ENCODE assay signal across 26 cellular contexts in genomic region chr11:907668-908067, GRCh38. TPM values are rescaled to one million over a fixed set of nuclear protein-coding genes. Genes with fewer than 3 reads are reported as not detected.
DNase-seq lines count a peak whose midpoint lies in the region; ATAC-seq and TF ChIP-seq lines count a peak whose summit lies in the region.
"Had no signal": no experiment of that assay in that cellular context is flagged by ENCODE, and none has a peak within 500 bp of the region (broad histone marks: within the 10 kb centered on the region; RNA-seq: fewer than 3 reads in every experiment).

No MANE protein-coding gene starts in this region.

- DNase-seq in activated naive CD4-positive, alpha-beta T cell treated with Interleukin-2 at 50 U/mL for 16 hours, result no peak
- DNase-seq in OCI-LY7 (ENCODE audit: low spot score), result peak; percentile 56
- DNase-seq in stimulated activated naive B cell treated with anti-CD40 and anti-IgM and Interleukin-4, amounts not matched to agents 10 μg/mL and 1 μg/mL and 100 μg/mL, for 72 hours, result peak; percentile 25
- DNase-seq in NCI-H187 (lab: John Stamatoyannopoulos, UW), result no peak
- no peak for DNase-seq in GM10266 (ENCODE audit: extremely low spot score)
- DNase-seq: activated CD4-positive, alpha-beta T cell treated with anti-CD3 and anti-CD28 coated beads for 4 hours; BE2C; cerebellar nuclear complex; DND-41; islet precursor cell; KBM-7; MG63; NCI-H1417; NCI-H2081 treated with DMSO at 0.1 percent for 48 hours; NCI-H345; NCI-H774; substantia nigra; T-helper 2 cell; upper lobe of right lung had no signal

- H2AFZ ChIP-seq in OCI-LY7 (ENCODE audit: low read length), result no peak overlapping the region

- peaks cover 19% of the 10 kb centered on the region for H3K79me2 ChIP-seq in OCI-LY7 (ENCODE audit: insufficient read depth, low read depth, low read length)

- H3K36me3 Mint-ChIP-seq in activated naive CD4-positive, alpha-beta T cell treated with anti-CD3 and anti-CD28 coated beads, Interleukin-2, amount 50 U/mL, for 24 hours, result peaks cover 6% of the 10 kb centered on the region
- peaks cover 89% of the 10 kb centered on the region for H3K36me3 Mint-ChIP-seq in dendritic cell treated with granulocyte-macrophage colony-stimulating factor and Interleukin-4, amounts not matched to agents 40 ng/mL and 50 ng/mL, for 4 days (ENCODE audit: low read depth)
- peaks cover 18 to 32% of the 10 kb centered on the region in 2 donors for H3K36me3 Mint-ChIP-seq in stimulated activated naive B cell treated with anti-CD40 and anti-IgM and Interleukin-4, amounts not matched to agents 10 μg/mL and 1 μg/mL and 100 μg/mL, for 72 hours
- H3K36me3 Mint-ChIP-seq: natural killer cell treated with Interleukin-12 subunit alpha and Interleukin-12 subunit beta and Interleukin-15 and Interleukin-18, amount 100 ng/mL, for 72 hours had no signal

- peak overlapping the region; percentile 63 for H3K4me2 ChIP-seq in OCI-LY7 (ENCODE audit: low read length)

- no TSS peak for BruUV-seq in OCI-LY7 (replicated peaks; lab: Mats Ljungman, UMichigan)

- no peaks in the 10 kb centered on the region; the same call in 1 of the 2 replicates for H4K20me1 ChIP-seq in OCI-LY7 (ENCODE audit: insufficient read depth, low read length)

- H3K27me3 Mint-ChIP-seq in activated naive CD4-positive, alpha-beta T cell treated with anti-CD3 and anti-CD28 coated beads, Interleukin-2, amount 50 U/mL, for 24 hours, result no peaks in the 10 kb centered on the region
- no peaks in the 10 kb centered on the region for H3K27me3 Mint-ChIP-seq in dendritic cell treated with granulocyte-macrophage colony-stimulating factor and Interleukin-4, amounts not matched to agents 40 ng/mL and 50 ng/mL, for 4 days
- H3K27me3 Mint-ChIP-seq in stimulated activated naive B cell treated with anti-CD40 and anti-IgM and Interleukin-4, amounts not matched to agents 10 μg/mL and 1 μg/mL and 100 μg/mL, for 72 hours, result no peaks in the 10 kb centered on the region
- H3K27me3 Mint-ChIP-seq: natural killer cell treated with Interleukin-12 subunit alpha and Interleukin-12 subunit beta and Interleukin-15 and Interleukin-18, amount 100 ng/mL, for 72 hours had no signal

- no peaks in the 10 kb centered on the region for H3K9me2 ChIP-seq in OCI-LY7 (ENCODE audit: insufficient read depth, low read length)

- peaks cover 35% of the 10 kb centered on the region for H3K4me1 ChIP-seq in OCI-LY7 (ENCODE audit: insufficient read depth, low read length, poor library complexity, severe bottlenecking)
- H3K4me1 ChIP-seq: BE2C had no signal

- no peaks in the 10 kb centered on the region for H3K9me3 Mint-ChIP-seq in activated naive CD4-positive, alpha-beta T cell treated with anti-CD3 and anti-CD28 coated beads, Interleukin-2, amount 50 U/mL, for 24 hours
- H3K9me3 Mint-ChIP-seq in dendritic cell treated with granulocyte-macrophage colony-stimulating factor and Interleukin-4, amounts not matched to agents 40 ng/mL and 50 ng/mL, for 4 days, result no peaks in the 10 kb centered on the region
- no peaks in the 10 kb centered on the region for H3K9me3 Mint-ChIP-seq in stimulated activated naive B cell treated with anti-CD40 and anti-IgM and Interleukin-4, amounts not matched to agents 10 μg/mL and 1 μg/mL and 100 μg/mL, for 72 hours
- H3K9me3 Mint-ChIP-seq: natural killer cell treated with Interleukin-12 subunit alpha and Interleukin-12 subunit beta and Interleukin-15 and Interleukin-18, amount 100 ng/mL, for 72 hours had no signal

- peaks cover 36% of the 10 kb centered on the region for H3K36me3 ChIP-seq in OCI-LY7 (ENCODE audit: insufficient read depth, low read length)

- H3K9me3 ChIP-seq in OCI-LY7 (ENCODE audit: low read length), result no peaks in the 10 kb centered on the region
- H3K9me3 ChIP-seq: BE2C, MG63, pancreas, right atrium auricular region, upper lobe of right lung had no signal

- intact Hi-C loops in OCI-LY7 (cut with micrococcal nuclease; ENCODE audit: unreplicated experiment), result loop anchor here (5.0 kb wide), 1 partner anchor 60 kb away; no protein-coding TSS in a partner anchor
- intact Hi-C loops in dendritic cell treated with granulocyte-macrophage colony-stimulating factor and Interleukin-4, amounts not matched to agents 40 ng/mL and 50 ng/mL, for 4 days (cut with micrococcal nuclease), result no loop called here

- CTCF ChIA-PET in OCI-LY7 (lab: Charles Lee; ENCODE audit: unreplicated experiment), result no interaction called here

- H3K27ac Mint-ChIP-seq in activated naive CD4-positive, alpha-beta T cell treated with anti-CD3 and anti-CD28 coated beads, Interleukin-2, amount 50 U/mL, for 24 hours, result no peak overlapping the region
- peak overlapping the region; percentile 32 for H3K27ac Mint-ChIP-seq in dendritic cell treated with granulocyte-macrophage colony-stimulating factor and Interleukin-4, amounts not matched to agents 40 ng/mL and 50 ng/mL, for 4 days
- H3K27ac Mint-ChIP-seq in stimulated activated naive B cell treated with anti-CD40 and anti-IgM and Interleukin-4, amounts not matched to agents 10 μg/mL and 1 μg/mL and 100 μg/mL, for 72 hours, result peak overlapping the region; percentile 83
- H3K27ac Mint-ChIP-seq: natural killer cell treated with Interleukin-12 subunit alpha and Interleukin-12 subunit beta and Interleukin-15 and Interleukin-18, amount 100 ng/mL, for 72 hours had no signal

- ATAC-seq in stimulated activated naive B cell treated with anti-CD40 and anti-IgM and Interleukin-4, amounts not matched to agents 10 μg/mL and 1 μg/mL and 100 μg/mL, for 72 hours (replicated peaks), result peak; percentile 47
- no peak for ATAC-seq in GM19452 (IDR thresholded peaks at IDR 0.05; ENCODE audit: unreplicated experiment)
- ATAC-seq: natural killer cell treated with Interleukin-12 subunit alpha and Interleukin-12 subunit beta and Interleukin-15 and Interleukin-18, amount 100 ng/mL, for 72 hours; pancreas; SK-N-SH treated with all-trans-retinoic acid at 6 μM for 48 hours; upper lobe of right lung had no signal

- TF ChIP-seq CTCF in OCI-LY7 (conservative IDR thresholded peaks at IDR 0.05; ENCODE audit: low read length), result no peak
- TF ChIP-seq CTCF in GM10266 (IDR thresholded peaks at IDR 0.05; ENCODE audit: control insufficient read depth, insufficient read depth, low read depth, missing control alignments), result no peak

- H3K4me3 ChIP-seq in OCI-LY7 (ENCODE audit: low read depth, low read length, poor library complexity, severe bottlenecking), result no peak overlapping the region
- H3K4me3 ChIP-seq: MG63, pancreas, right atrium auricular region, upper lobe of right lung had no signal

- POLR2A ChIA-PET in OCI-LY7 (lab: Charles Lee), result no interaction called here

- H3K4me3 Mint-ChIP-seq in activated naive CD4-positive, alpha-beta T cell treated with anti-CD3 and anti-CD28 coated beads, Interleukin-2, amount 50 U/mL, for 24 hours, result peak overlapping the region; percentile 15
- no peak overlapping the region for H3K4me3 Mint-ChIP-seq in dendritic cell treated with granulocyte-macrophage colony-stimulating factor and Interleukin-4, amounts not matched to agents 40 ng/mL and 50 ng/mL, for 4 days
- H3K4me3 Mint-ChIP-seq in stimulated activated naive B cell treated with anti-CD40 and anti-IgM and Interleukin-4, amounts not matched to agents 10 μg/mL and 1 μg/mL and 100 μg/mL, for 72 hours, result peak overlapping the region; percentile 27 to 52

- H3K4me1 Mint-ChIP-seq in activated naive CD4-positive, alpha-beta T cell treated with anti-CD3 and anti-CD28 coated beads, Interleukin-2, amount 50 U/mL, for 24 hours, result peaks cover 23% of the 10 kb centered on the region
- H3K4me1 Mint-ChIP-seq in dendritic cell treated with granulocyte-macrophage colony-stimulating factor and Interleukin-4, amounts not matched to agents 40 ng/mL and 50 ng/mL, for 4 days (ENCODE audit: low read depth), result peaks cover 46% of the 10 kb centered on the region
- peaks cover 27 to 36% of the 10 kb centered on the region in 2 donors for H3K4me1 Mint-ChIP-seq in stimulated activated naive B cell treated with anti-CD40 and anti-IgM and Interleukin-4, amounts not matched to agents 10 μg/mL and 1 μg/mL and 100 μg/mL, for 72 hours

- H3K27ac ChIP-seq in OCI-LY7 (ENCODE audit: low read depth, low read length, poor library complexity, severe bottlenecking), result peak overlapping the region; percentile 30
- H3K27ac ChIP-seq: pancreas, right atrium auricular region, upper lobe of right lung had no signal

RNA-seq across cellular contexts. Expression of gene CHID1, which starts 2.9 kb away (rescaled TPM):
- 30.6 and 39.4 TPM in 2 replicates for total RNA-seq in OCI-LY7 (2014; rRNA removed; shearing (Covaris generic))
- 69.6 and 71.1 TPM in 2 replicates for total RNA-seq in OCI-LY7 (2022)

RNA-seq across cellular contexts. Expression of gene AP2A2, which starts 18.0 kb away (rescaled TPM):
- 22.4 and 24.9 TPM in 2 replicates for total RNA-seq in OCI-LY7 (2014; rRNA removed; shearing (Covaris generic))
- 40.0 and 43.0 TPM in 2 replicates for total RNA-seq in OCI-LY7 (2022)

Comparison
In these comparisons a context has a peak if more than half of its experiments do, and no peak if none do; other contexts are left out.
1. DNase-seq: peak in OCI-LY7 (single experiment) and stimulated activated naive B cell treated with anti-CD40 and anti-IgM and Interleukin-4, amounts not matched to agents 10 μg/mL and 1 μg/mL and 100 μg/mL, for 72 hours (single experiment); none in activated naive CD4-positive, alpha-beta T cell treated with Interleukin-2 at 50 U/mL for 16 hours (single experiment), NCI-H187 (0 of 2) and GM10266 (single experiment).